8 cellular contexts compared by ENCODE assay signal in genomic region chr16:15502041-15502725, GRCh38.
DNase-seq lines count a peak whose midpoint lies in the region; ATAC-seq and TF ChIP-seq lines count a peak whose summit lies in the region.

No MANE protein-coding gene starts in this region.

- peaks cover 2% of the 10 kb centered on the region for H3K27me3 Mint-ChIP-seq in activated CD8-positive, alpha-beta T cell treated with anti-CD3 and anti-CD28 coated beads for 36 hours

- H3K36me3 Mint-ChIP-seq in activated CD8-positive, alpha-beta T cell treated with anti-CD3 and anti-CD28 coated beads for 36 hours (ENCODE audit: low read depth), result no peaks in the 10 kb centered on the region

- 29% methylated on average over 26 of the region's 26 CpGs for WGBS in mesenchymal stem cell

- H2AK5ac ChIP-seq in mesenchymal stem cell (ENCODE audit: low read length, severe bottlenecking), result peak overlapping the region; percentile 34

- no peak for TF ChIP-seq CTCF in activated CD8-positive, alpha-beta T cell treated with anti-CD3 and anti-CD28 coated beads for 36 hours (IDR thresholded peaks at IDR 0.05)

- H2BK15ac ChIP-seq in mesenchymal stem cell (ENCODE audit: low read depth, poor library complexity, severe bottlenecking), result no peak overlapping the region

- CTCF ChIA-PET in activated CD8-positive, alpha-beta T cell treated with anti-CD3 and anti-CD28 coated beads for 36 hours (lab: Charles Lee), result no interaction called here

- H3K9ac ChIP-seq in BLaER1 treated with 17β-estradiol and CSF1 and Interleukin-3, amounts not matched to agents 10 nM and 100 nM, result no peak overlapping the region
- peak overlapping the region; percentile 70 for H3K9ac ChIP-seq in mesenchymal stem cell (ENCODE audit: low read length)

- H3K23ac ChIP-seq in mesenchymal stem cell (ENCODE audit: low read length in 2 of 2), result no peak overlapping the region

- no peak overlapping the region for H2BK5ac ChIP-seq in mesenchymal stem cell (ENCODE audit: low read depth, low read length, poor library complexity, severe bottlenecking)

- no peak overlapping the region for H4K8ac ChIP-seq in mesenchymal stem cell (ENCODE audit: low read length)

- no peak overlapping the region for H3K14ac ChIP-seq in mesenchymal stem cell (ENCODE audit: low read length in 2 of 2)

- no peaks in the 10 kb centered on the region for H3K27me3 ChIP-seq in BLaER1 treated with 17β-estradiol and CSF1 and Interleukin-3, amounts not matched to agents 10 nM and 100 nM
- no peaks in the 10 kb centered on the region for H3K27me3 ChIP-seq in MG63
- no peaks in the 10 kb centered on the region for H3K27me3 ChIP-seq in mesenchymal stem cell (ENCODE audit: control insufficient read depth in 1 of 2, insufficient read depth in 1 of 2, low read length in 2 of 2)

- no peaks in the 10 kb centered on the region for H3K9me3 Mint-ChIP-seq in activated CD8-positive, alpha-beta T cell treated with anti-CD3 and anti-CD28 coated beads for 36 hours

- POLR2A ChIA-PET in activated CD8-positive, alpha-beta T cell treated with anti-CD3 and anti-CD28 coated beads for 36 hours (lab: Charles Lee), result no interaction called here

- no peak overlapping the region for H3K4me3 ChIP-seq in BLaER1 treated with 17β-estradiol and CSF1 and Interleukin-3, amounts not matched to agents 10 nM and 100 nM
- H3K4me3 ChIP-seq in MG63 (peak overlapping the region; percentile 12; the same call in 1 of the 2 replicates), mesenchymal stem cell (ENCODE audit: insufficient read depth in 1 of 2, low read depth in 1 of 2, low read length in 2 of 2) (no peak overlapping the region)

- H3K36me3 ChIP-seq in BLaER1 treated with 17β-estradiol and CSF1 and Interleukin-3, amounts not matched to agents 10 nM and 100 nM, result no peaks in the 10 kb centered on the region
- H3K36me3 ChIP-seq in MG63 (no peaks in the 10 kb centered on the region), mesenchymal stem cell (ENCODE audit: control insufficient read depth in 1 of 2, insufficient read depth in 2 of 2, low read depth in 1 of 2, low read length in 2 of 2) (peaks cover 3 to 26% of the 10 kb centered on the region in 2 experiments)

- no peaks in the 10 kb centered on the region for H4K20me1 ChIP-seq in BLaER1 treated with 17β-estradiol and CSF1 and Interleukin-3, amounts not matched to agents 10 nM and 100 nM

- peaks cover 21 to 48% (median 35%) of the 10 kb centered on the region in 10 experiments for H3K4me1 ChIP-seq in BLaER1 treated with 17β-estradiol and CSF1 and Interleukin-3, amounts not matched to agents 10 nM and 100 nM
- H3K4me1 ChIP-seq in mesenchymal stem cell (ENCODE audit: control insufficient read depth, insufficient read depth, low read depth, low read length), result peaks cover 8% of the 10 kb centered on the region

- no peak overlapping the region for H3K27ac ChIP-seq in BLaER1 treated with 17β-estradiol and CSF1 and Interleukin-3, amounts not matched to agents 10 nM and 100 nM
- H3K27ac ChIP-seq in mesenchymal stem cell (ENCODE audit: low read length, poor library complexity, severe bottlenecking), result peak overlapping the region; percentile 82

- ATAC-seq in GM18517 (IDR thresholded peaks at IDR 0.05; ENCODE audit: unreplicated experiment), result no peak
- no peak for ATAC-seq in activated CD8-positive, alpha-beta T cell treated with anti-CD3 and anti-CD28 coated beads for 36 hours
- ATAC-seq in GM21825 (IDR thresholded peaks at IDR 0.05; ENCODE audit: unreplicated experiment), result no peak

- H2BK12ac ChIP-seq in mesenchymal stem cell (ENCODE audit: low read length in 2 of 2), result peak overlapping the region; percentile 51 to 69

- no peak overlapping the region for H3K4me3 Mint-ChIP-seq in activated CD8-positive, alpha-beta T cell treated with anti-CD3 and anti-CD28 coated beads for 36 hours

- peaks cover 0 to 6% (median 0%) of the 10 kb centered on the region in 11 experiments; a peak in 3 of 22 replicates for H3K9me3 ChIP-seq in BLaER1 treated with 17β-estradiol and CSF1 and Interleukin-3, amounts not matched to agents 10 nM and 100 nM (replicated peaks in 1 of 11)
- H3K9me3 ChIP-seq in MG63 (no peaks in the 10 kb centered on the region), mesenchymal stem cell (ENCODE audit: control insufficient read depth, low read length) (no peaks in the 10 kb centered on the region)

- DNase-seq in MG63 (peak; percentile 90), brain pericyte (ENCODE audit: low read depth, low spot score) (peak; percentile 68), mesenchymal stem cell (peak; percentile 97), midbrain (lab: John Stamatoyannopoulos, UW) (no peak)
- DNase-seq in activated CD8-positive, alpha-beta T cell treated with anti-CD3 and anti-CD28 coated beads for 36 hours, result no peak

- H3K27ac Mint-ChIP-seq in activated CD8-positive, alpha-beta T cell treated with anti-CD3 and anti-CD28 coated beads for 36 hours, result no peak overlapping the region

- H2BK120ac ChIP-seq in mesenchymal stem cell (ENCODE audit: low read depth, low read length), result no peak overlapping the region

- intact Hi-C loops in activated CD8-positive, alpha-beta T cell treated with anti-CD3 and anti-CD28 coated beads for 36 hours (cut with micrococcal nuclease), result no loop called here

- H3K4ac ChIP-seq in mesenchymal stem cell (ENCODE audit: low read depth in 1 of 2, low read length in 2 of 2), result peak overlapping the region in 1 of 2 experiments; percentile 73

- no peak overlapping the region for H4K91ac ChIP-seq in mesenchymal stem cell (ENCODE audit: low read length)

- H3K79me1 ChIP-seq in mesenchymal stem cell (replicated peaks; ENCODE audit: low read length, poor library complexity, severe bottlenecking), result peaks cover 15% of the 10 kb centered on the region

- no peak overlapping the region for H2AFZ ChIP-seq in mesenchymal stem cell (ENCODE audit: low read depth, low read length)

- peaks cover 2% of the 10 kb centered on the region for H3K4me1 Mint-ChIP-seq in activated CD8-positive, alpha-beta T cell treated with anti-CD3 and anti-CD28 coated beads for 36 hours (ENCODE audit: low read depth)

- peak overlapping the region in 7 of 11 experiments; percentile 1 to 67 (median 47); a peak in 13 of 22 replicates for H3K4me2 ChIP-seq in BLaER1 treated with 17β-estradiol and CSF1 and Interleukin-3, amounts not matched to agents 10 nM and 100 nM
- peak overlapping the region; percentile 77 for H3K4me2 ChIP-seq in mesenchymal stem cell (ENCODE audit: low read length, poor library complexity, severe bottlenecking)

- H3K18ac ChIP-seq in mesenchymal stem cell (ENCODE audit: low read depth in 1 of 2, low read length in 2 of 2), result peak overlapping the region in 1 of 2 experiments; percentile 85

Comparison
In these comparisons a context has a peak if more than half of its experiments do, and no peak if none do; other contexts are left out.
1. DNase-seq: peak in MG63 (single experiment), brain pericyte (single experiment) and mesenchymal stem cell (single experiment); none in activated CD8-positive, alpha-beta T cell treated with anti-CD3 and anti-CD28 coated beads for 36 hours (single experiment) and midbrain (single experiment).